In genomic region chr7:106166651-106167342, GRCh38 we compare ENCODE assay signal across 8 cellular contexts. TPM values are rescaled to one million over a fixed set of nuclear protein-coding genes. Genes with fewer than 3 reads are reported as not detected.
DNase-seq lines count a peak whose midpoint lies in the region; ATAC-seq and TF ChIP-seq lines count a peak whose summit lies in the region.

No MANE protein-coding gene starts in this region.

- H3K9ac ChIP-seq in GM23248, result no peak overlapping the region

- no peak for TF ChIP-seq POLR2A in adrenal gland (IDR thresholded peaks at IDR 0.05)

- H2AFZ ChIP-seq in GM23248, result no peak overlapping the region

- CTCF ChIA-PET in CD8-positive, alpha-beta memory T cell (lab: Charles Lee), result interaction anchor here (0.7 to 4.5 kb wide), 5 partner anchors 10 to 110 kb away, joined by 3 to 32 read pairs (median 11); no protein-coding TSS in a partner anchor

- no peaks in the 10 kb centered on the region for H3K4me1 ChIP-seq in CD8-positive, alpha-beta memory T cell (ENCODE audit: insufficient read depth, low read length)
- peaks cover 18% of the 10 kb centered on the region for H3K4me1 ChIP-seq in GM23248 (ENCODE audit: insufficient read depth)
- no peaks in the 10 kb centered on the region for H3K4me1 ChIP-seq in adrenal gland (replicated peaks in 1 of 2)
- H3K4me1 ChIP-seq in left ventricle myocardium inferior, result peaks cover 19% of the 10 kb centered on the region

- peaks cover 5 to 30% of the 10 kb centered on the region in 2 donors for H3K27me3 Mint-ChIP-seq in CD8-positive, alpha-beta memory T cell
- H3K27me3 Mint-ChIP-seq in stimulated activated memory B cell treated with anti-CD40 and anti-IgM and Interleukin-4, amounts not matched to agents 10 μg/mL and 1 μg/mL and 100 μg/mL, for 72 hours, result no peaks in the 10 kb centered on the region

- H3K9me3 Mint-ChIP-seq in CD8-positive, alpha-beta memory T cell, result peaks cover 2 to 10% (median 7%) of the 10 kb centered on the region in 5 donors
- H3K9me3 Mint-ChIP-seq in stimulated activated memory B cell treated with anti-CD40 and anti-IgM and Interleukin-4, amounts not matched to agents 10 μg/mL and 1 μg/mL and 100 μg/mL, for 72 hours, result peaks cover 4% of the 10 kb centered on the region

- no peaks in the 10 kb centered on the region for H3K27me3 ChIP-seq in CD8-positive, alpha-beta memory T cell (ENCODE audit: insufficient read depth, low read length, poor library complexity, severe bottlenecking)
- H3K27me3 ChIP-seq in GM23248 (replicated peaks; ENCODE audit: insufficient read depth), result no peaks in the 10 kb centered on the region
- no peaks in the 10 kb centered on the region for H3K27me3 ChIP-seq in adrenal gland
- H3K27me3 ChIP-seq in left ventricle myocardium inferior (ENCODE audit: low read depth), result no peaks in the 10 kb centered on the region

- H3K27ac ChIP-seq in CD8-positive, alpha-beta memory T cell (ENCODE audit: low read depth, low read length), result no peak overlapping the region
- H3K27ac ChIP-seq in GM23248, result no peak overlapping the region
- no peak overlapping the region for H3K27ac ChIP-seq in adrenal gland
- H3K27ac ChIP-seq in left ventricle myocardium inferior (replicated peaks), result peak overlapping the region; percentile 67

- no peak for ATAC-seq in GM21390 (IDR thresholded peaks at IDR 0.05; ENCODE audit: unreplicated experiment)
- no peak for ATAC-seq in stimulated activated memory B cell treated with anti-CD40 and anti-IgM and Interleukin-4, amounts not matched to agents 10 μg/mL and 1 μg/mL and 100 μg/mL, for 72 hours

- peaks cover 0 to 4% (median 0%) of the 10 kb centered on the region in 3 donors for H3K4me1 Mint-ChIP-seq in CD8-positive, alpha-beta memory T cell
- peaks cover 16% of the 10 kb centered on the region for H3K4me1 Mint-ChIP-seq in stimulated activated memory B cell treated with anti-CD40 and anti-IgM and Interleukin-4, amounts not matched to agents 10 μg/mL and 1 μg/mL and 100 μg/mL, for 72 hours

- no peak overlapping the region for H3K4me3 ChIP-seq in CD8-positive, alpha-beta memory T cell (ENCODE audit: low read length)
- H3K4me3 ChIP-seq in GM23248, result no peak overlapping the region
- H3K4me3 ChIP-seq in adrenal gland, result no peak overlapping the region
- H3K4me3 ChIP-seq in left ventricle myocardium inferior, result no peak overlapping the region

- intact Hi-C loops in adrenal gland (cut with DNase I), result no loop called here
- intact Hi-C loops in left ventricle myocardium inferior (cut with micrococcal nuclease), result no loop called here

- POLR2A ChIA-PET in CD8-positive, alpha-beta memory T cell (lab: Charles Lee), result no interaction called here

- WGBS in GM23248 (ENCODE audit: low coverage in 1 of 2, low lambda C conversion rate in 2 of 2, missing lambda C conversion rate in 2 of 2), 2 experiments, result 53 to 58% methylated on average over 7 of the region's 7 CpGs
- WGBS in adrenal gland, 4 donors, result 60 to 63% (median 61%) methylated on average over 7 of the region's 7 CpGs

- H3F3A ChIP-seq in GM23248 (ENCODE audit: insufficient read depth), result peaks cover 15% of the 10 kb centered on the region

- H3K4me2 ChIP-seq in GM23248 (ENCODE audit: unreplicated experiment), result peak overlapping the region; percentile 12

- no peaks in the 10 kb centered on the region for H3K79me2 ChIP-seq in GM23248 (ENCODE audit: insufficient read depth)

- peak in 3 of 5 donors; percentile 10 to 34 (median 12) for DNase-seq in CD8-positive, alpha-beta memory T cell
- DNase-seq in GM23248 (peak; percentile 81), NCI-H345 (lab: John Stamatoyannopoulos, UW) (peak; percentile 61), adrenal gland (peak; percentile 40 to 76 (median 68)), left ventricle myocardium inferior (no peak), retina (peak; percentile 55)

- in situ Hi-C loops in GM23248 (cut with MboI), result no loop called here

- H3K4me3 Mint-ChIP-seq in CD8-positive, alpha-beta memory T cell, result no peak overlapping the region
- H3K4me3 Mint-ChIP-seq in stimulated activated memory B cell treated with anti-CD40 and anti-IgM and Interleukin-4, amounts not matched to agents 10 μg/mL and 1 μg/mL and 100 μg/mL, for 72 hours, result no peak overlapping the region

- H3K36me3 Mint-ChIP-seq in CD8-positive, alpha-beta memory T cell, result peaks cover 0 to 5% (median 0%) of the 10 kb centered on the region in 3 donors
- peaks cover 6% of the 10 kb centered on the region for H3K36me3 Mint-ChIP-seq in stimulated activated memory B cell treated with anti-CD40 and anti-IgM and Interleukin-4, amounts not matched to agents 10 μg/mL and 1 μg/mL and 100 μg/mL, for 72 hours

- H3K27ac Mint-ChIP-seq in CD8-positive, alpha-beta memory T cell, result peak overlapping the region in 1 of 8 donors; percentile 54
- no peak overlapping the region for H3K27ac Mint-ChIP-seq in stimulated activated memory B cell treated with anti-CD40 and anti-IgM and Interleukin-4, amounts not matched to agents 10 μg/mL and 1 μg/mL and 100 μg/mL, for 72 hours

- TF ChIP-seq CTCF in adrenal gland (IDR thresholded peaks at IDR 0.05) (peak; percentile 80 to 94 (median 84)), left ventricle myocardium inferior (IDR thresholded peaks at IDR 0.05; ENCODE audit: borderline replicate concordance) (peak; percentile 91)

- H3K9me3 ChIP-seq in CD8-positive, alpha-beta memory T cell (ENCODE audit: low read length), result no peaks in the 10 kb centered on the region
- H3K9me3 ChIP-seq in GM23248 (ENCODE audit: low read depth), result peaks cover 4% of the 10 kb centered on the region
- no peaks in the 10 kb centered on the region for H3K9me3 ChIP-seq in adrenal gland (replicated peaks in 1 of 3)
- peaks cover 16% of the 10 kb centered on the region for H3K9me3 ChIP-seq in left ventricle myocardium inferior (replicated peaks)

- H4K20me1 ChIP-seq in GM23248 (ENCODE audit: insufficient read depth), result no peaks in the 10 kb centered on the region

- no peaks in the 10 kb centered on the region for H3K36me3 ChIP-seq in CD8-positive, alpha-beta memory T cell (ENCODE audit: insufficient read depth, low read length)
- H3K36me3 ChIP-seq in GM23248 (ENCODE audit: low read depth) (no peaks in the 10 kb centered on the region), adrenal gland (replicated peaks in 1 of 2) (no peaks in the 10 kb centered on the region), left ventricle myocardium inferior (peaks cover 6% of the 10 kb centered on the region)

- no peaks in the 10 kb centered on the region for H3K9me2 ChIP-seq in GM23248 (ENCODE audit: insufficient read depth)

RNA-seq across cellular contexts. Expression of gene SYPL1, which starts 54.7 kb away (rescaled TPM):
- 10 to 100 TPM; 33.1 to 33.7 TPM for total RNA-seq in CD8-positive, alpha-beta memory T cell
- 63.0 TPM for polyA plus RNA-seq in CD8-positive, alpha-beta memory T cell
- total RNA-seq in GM23248 (2014; rRNA removed; shearing (Covaris generic)), result 49.0 and 59.7 TPM in 2 replicates
- polyA plus RNA-seq in GM23248 (2016; fragmentation: Nextera tagmentation; extraction: Ambion mirVana), result 105 and 110 TPM in 2 replicates
- 100 to 1,000 TPM in 3 of 8 donors, 10 to 100 TPM in 5; 58.3 to 107 (median 94.3) TPM for total RNA-seq in adrenal gland
- polyA plus RNA-seq in adrenal gland, result 10 to 100 TPM; 25.0 to 90.3 (median 31.6) TPM
- total RNA-seq in left ventricle myocardium inferior, result 83.6 TPM
